Comparison of ENCODE assay signal across 1 cellular context in the genomic region with DNA sequence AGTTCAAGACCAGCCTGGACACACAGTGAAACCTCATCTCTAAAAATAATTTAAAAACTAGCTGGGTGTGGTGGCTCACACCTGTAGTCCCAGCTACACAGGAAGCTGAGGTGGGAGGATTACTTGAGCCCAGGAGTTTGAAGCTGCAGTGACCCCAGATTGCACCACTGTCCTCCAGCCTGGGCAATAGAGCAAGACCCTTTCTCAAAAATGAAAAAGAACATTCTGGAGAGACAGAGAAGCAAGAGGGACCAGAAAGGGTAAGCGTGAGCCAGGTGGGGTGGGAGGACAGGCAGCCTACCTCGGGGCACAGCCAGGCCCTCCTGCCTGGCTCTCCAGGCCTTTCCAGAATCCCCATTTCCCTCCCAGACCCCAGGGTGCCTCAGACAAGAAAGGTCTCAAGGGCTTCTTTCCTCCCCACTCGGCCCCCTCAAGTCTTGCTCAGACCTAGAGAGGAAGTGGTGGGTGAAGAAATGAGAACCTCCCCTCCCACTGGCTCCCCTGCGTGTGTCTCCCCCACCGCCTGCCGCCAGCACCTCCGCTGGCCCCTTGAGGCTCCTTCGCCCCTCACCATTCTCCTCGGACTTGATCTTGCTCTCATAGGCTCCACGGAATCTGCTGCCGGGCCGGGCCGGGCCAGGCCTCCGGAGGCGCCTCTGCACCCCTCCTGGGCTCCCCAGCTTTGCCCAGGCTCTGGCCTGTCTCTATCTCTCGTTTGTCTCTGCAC.
TF ChIP-seq lines count a peak whose summit lies in the region.

No MANE protein-coding gene starts in this region.

TF ChIP-seq in K562, 482 proteins besides CTCF, POLR2A, EP300 and RAD21:
- TF ChIP-seq TSC22D4 (tag; IDR thresholded peaks at IDR 0.05) = no peak
- TF ChIP-seq ZNF121 (CRISPR knock-in tag; conservative IDR thresholded peaks at IDR 0.05) = peak; percentile 38
